25 cellular contexts compared by ENCODE assay signal in the genomic region with DNA sequence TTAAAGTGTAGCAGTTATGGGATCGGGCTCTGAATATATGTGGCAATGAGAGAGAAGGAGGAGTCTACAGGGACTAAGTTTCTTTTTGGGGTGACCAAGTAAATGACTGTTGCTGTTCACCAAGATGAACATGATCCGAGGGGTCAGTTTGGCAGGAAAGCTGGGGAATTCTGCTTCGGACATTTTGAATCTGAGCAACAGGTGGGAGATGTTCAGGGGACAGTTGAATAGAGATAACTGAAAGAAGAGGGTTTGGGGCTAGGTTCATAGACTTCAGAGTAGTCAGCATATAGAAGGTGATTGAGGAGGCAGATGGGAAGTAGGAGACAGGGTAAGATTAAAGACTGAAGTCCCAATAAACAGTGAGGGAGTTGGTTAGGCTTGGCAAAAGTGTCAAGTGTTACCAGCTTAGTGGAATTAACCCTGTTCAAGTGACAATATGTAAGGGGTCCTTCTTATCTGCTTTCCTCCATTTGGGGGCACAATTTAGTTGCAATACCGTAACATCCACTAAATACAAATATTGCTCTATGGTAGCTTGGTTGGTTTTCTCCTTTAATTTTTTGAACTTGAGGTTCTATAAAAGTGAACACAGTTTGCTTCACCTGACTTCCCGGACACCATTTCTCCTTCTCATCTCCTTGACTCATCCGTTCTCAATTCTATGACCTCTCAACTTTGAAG. TPM values are rescaled to one million over a fixed set of nuclear protein-coding genes. Genes with fewer than 3 reads are reported as not detected.
"Had no signal": no experiment of that assay in that cellular context is flagged by ENCODE, and none has a peak within 500 bp of the region (broad histone marks: within the 10 kb centered on the region; RNA-seq: fewer than 3 reads in every experiment).

No MANE protein-coding gene starts in this region.

- H3K4me3 ChIP-seq: gastrocnemius medialis, heart right ventricle, psoas muscle, right lobe of liver, tibial artery, upper lobe of left lung, uterus had no signal

- H3K9me3 ChIP-seq: gastrocnemius medialis, heart right ventricle, neutrophil, psoas muscle, right lobe of liver, tibial artery, upper lobe of left lung, uterus had no signal

- H3K27ac Mint-ChIP-seq: naive thymus-derived CD4-positive, alpha-beta T cell; stimulated activated effector memory CD8-positive, alpha-beta T cell treated with anti-CD3 and anti-CD28 coated beads, Interleukin-12 subunit alpha, Interleukin-12 subunit beta, amount 100 ng/mL, for 72 hours; stimulated activated naive CD8-positive, alpha-beta T cell treated with anti-CD3 and anti-CD28 coated beads, Interleukin-15, Interleukin-2, amounts not matched to agents 100 ng/mL and 50 ng/mL, for 24 hours had no signal

- H3K4me3 Mint-ChIP-seq: naive thymus-derived CD4-positive, alpha-beta T cell; stimulated activated effector memory CD8-positive, alpha-beta T cell treated with anti-CD3 and anti-CD28 coated beads, Interleukin-12 subunit alpha, Interleukin-12 subunit beta, amount 100 ng/mL, for 72 hours; stimulated activated naive CD8-positive, alpha-beta T cell treated with anti-CD3 and anti-CD28 coated beads, Interleukin-15, Interleukin-2, amounts not matched to agents 100 ng/mL and 50 ng/mL, for 24 hours had no signal

- H3K4me1 ChIP-seq: gastrocnemius medialis, psoas muscle, right lobe of liver, uterus had no signal

- H3K27me3 Mint-ChIP-seq: naive thymus-derived CD4-positive, alpha-beta T cell; stimulated activated naive CD8-positive, alpha-beta T cell treated with anti-CD3 and anti-CD28 coated beads, Interleukin-15, Interleukin-2, amounts not matched to agents 100 ng/mL and 50 ng/mL, for 24 hours had no signal

- H3K27ac ChIP-seq: gastrocnemius medialis, heart right ventricle, neutrophil, psoas muscle, right lobe of liver, tibial artery, upper lobe of left lung, uterus had no signal

- H3K9me3 Mint-ChIP-seq: naive thymus-derived CD4-positive, alpha-beta T cell; stimulated activated effector memory CD8-positive, alpha-beta T cell treated with anti-CD3 and anti-CD28 coated beads, Interleukin-12 subunit alpha, Interleukin-12 subunit beta, amount 100 ng/mL, for 72 hours had no signal

- ATAC-seq: esophagus mucosa; gastrocnemius medialis; heart right ventricle; naive thymus-derived CD4-positive, alpha-beta T cell; psoas muscle; right lobe of liver; stimulated activated effector memory CD8-positive, alpha-beta T cell treated with anti-CD3 and anti-CD28 coated beads, Interleukin-12 subunit alpha, Interleukin-12 subunit beta, amount 100 ng/mL, for 72 hours had no signal

- DNase-seq: effector memory CD4-positive, alpha-beta T cell; gastrocnemius medialis; heart right ventricle; hypothalamus; kidney glomerular epithelial cell; mammary epithelial cell; naive thymus-derived CD4-positive, alpha-beta T cell; psoas muscle; retina; right lobe of liver; stimulated activated CD4-positive, alpha-beta T cell treated with anti-CD3 and anti-CD28 coated beads, Interleukin-4, amount 100 ng/mL, for 1 hour; stimulated activated CD8-positive, alpha-beta memory T cell treated with anti-CD3 and anti-CD28 coated beads, Interleukin-4, amount 100 ng/mL, for 48 hours; tibial artery; upper lobe of left lung; uterus had no signal

- H3K36me3 ChIP-seq: gastrocnemius medialis, heart right ventricle, neutrophil, right lobe of liver, tibial artery, upper lobe of left lung, uterus had no signal

RNA-seq across cellular contexts. Expression of a gene that starts 2.9 kb away (rescaled TPM):
- total RNA-seq: esophagus mucosa, fibroblast of lung, gastrocnemius medialis, liver, mammary epithelial cell, mesenteric fat pad, osteoblast, psoas muscle, right lobe of liver, temporal lobe had no signal
- polyA plus RNA-seq: fibroblast of lung, heart right ventricle, liver, mammary epithelial cell, neural cell, psoas muscle had no signal

RNA-seq across cellular contexts. Expression of a gene that starts 4.4 kb away (rescaled TPM):
- total RNA-seq: fibroblast of lung, osteoblast had no signal
- polyA plus RNA-seq: fibroblast of lung had no signal
